9 cellular contexts compared by ENCODE assay signal in genomic region chr11:30143098-30143705, GRCh38.
DNase-seq lines count a peak whose midpoint lies in the region; ATAC-seq and TF ChIP-seq lines count a peak whose summit lies in the region.
"Had no signal": no experiment of that assay in that cellular context is flagged by ENCODE, and none has a peak within 500 bp of the region (broad histone marks: within the 10 kb centered on the region; RNA-seq: fewer than 3 reads in every experiment).

No MANE protein-coding gene starts in this region.

- no peak overlapping the region for H3K4me3 Mint-ChIP-seq in immature natural killer cell
- H3K4me3 Mint-ChIP-seq: activated naive CD8-positive, alpha-beta T cell had no signal

- H3K9me3 ChIP-seq in uterus: no peaks in the 10 kb centered on the region

- H3K36me3 Mint-ChIP-seq in immature natural killer cell: no peaks in the 10 kb centered on the region
- H3K36me3 Mint-ChIP-seq: activated naive CD8-positive, alpha-beta T cell had no signal

- H3K9me3 Mint-ChIP-seq in immature natural killer cell: peaks cover 0 to 7% (median 0%) of the 10 kb centered on the region in 6 donors

- H3K27me3 Mint-ChIP-seq in immature natural killer cell (ENCODE audit: low read depth in 3 of 3): peaks cover 2 to 3% (median 2%) of the 10 kb centered on the region in 3 donors

- no peak overlapping the region for H3K27ac Mint-ChIP-seq in immature natural killer cell
- H3K27ac Mint-ChIP-seq: activated naive CD8-positive, alpha-beta T cell had no signal

- TF ChIP-seq CTCF in WI38 (IDR thresholded peaks at IDR 0.05; ENCODE audit: low read depth, low read length) (peak; percentile 45), uterus (IDR thresholded peaks at IDR 0.05) (peak; percentile 24 to 53 (median 36))

- ATAC-seq in GM21526 (IDR thresholded peaks at IDR 0.05; ENCODE audit: low FRiP score, unreplicated experiment): peak; percentile 86

- H3K4me1 ChIP-seq in uterus: no peaks in the 10 kb centered on the region

- no peaks in the 10 kb centered on the region for H3K4me1 Mint-ChIP-seq in immature natural killer cell

- no peak overlapping the region for H3K4me3 ChIP-seq in WI38 (ENCODE audit: low read depth, low read length)
- no peak overlapping the region for H3K4me3 ChIP-seq in uterus

- no peak overlapping the region for H3K27ac ChIP-seq in uterus

- intact Hi-C loops in uterus (cut with DNase I; ENCODE audit: low total_unique reads): loop anchor here (10.0 kb wide), 1 partner anchor 698 kb away; no protein-coding TSS in a partner anchor

- H3K27me3 ChIP-seq in uterus: no peaks in the 10 kb centered on the region

- no peaks in the 10 kb centered on the region for H3K36me3 ChIP-seq in uterus

- peak; percentile 36 for DNase-seq in NCI-H2196 (lab: John Stamatoyannopoulos, UW; ENCODE audit: unreplicated experiment)
- no peak for DNase-seq in NCI-H2196 treated with DMSO at 0.1 percent for 48 hours (lab: John Stamatoyannopoulos, UW; ENCODE audit: unreplicated experiment)
- peak; percentile 30 for DNase-seq in LoVo (ENCODE audit: low spot score)
- DNase-seq in immature natural killer cell: peak in 2 of 3 donors; percentile 1 to 9
- DNase-seq in uterus: no peak
- no peak for DNase-seq in islet precursor cell

- TF ChIP-seq POLR2A in uterus (IDR thresholded peaks at IDR 0.05): no peak

Comparison
In these comparisons a context has a peak if more than half of its experiments do, and no peak if none do; other contexts are left out.
1. DNase-seq: peak in NCI-H2196 (single experiment), LoVo (single experiment) and immature natural killer cell (2 of 3); none in NCI-H2196 treated with DMSO at 0.1 percent for 48 hours (single experiment), uterus (0 of 2) and islet precursor cell (single experiment).